Comparison of ENCODE assay signal across 8 cellular contexts in genomic region chr3:24520941-24521305, GRCh38. TPM values are rescaled to one million over a fixed set of nuclear protein-coding genes. Genes with fewer than 3 reads are reported as not detected.
DNase-seq lines count a peak whose midpoint lies in the region; ATAC-seq, FAIRE-seq and TF ChIP-seq lines count a peak whose summit lies in the region.

No MANE protein-coding gene starts in this region.

- no peaks in the 10 kb centered on the region for H3K27me3 ChIP-seq in esophagus muscularis mucosa
- peaks cover 50% of the 10 kb centered on the region for H3K27me3 ChIP-seq in neural cell (ENCODE audit: insufficient read depth, low read depth, low read length)

- H3K36me3 ChIP-seq in esophagus muscularis mucosa (no peaks in the 10 kb centered on the region), neural cell (ENCODE audit: insufficient read depth, low read length) (no peaks in the 10 kb centered on the region)

- no peak for TF ChIP-seq CTCF in A549 (IDR thresholded peaks at IDR 0.05)
- no peak for TF ChIP-seq CTCF in esophagus muscularis mucosa (IDR thresholded peaks at IDR 0.05)
- no peak for TF ChIP-seq CTCF in neural cell (IDR thresholded peaks at IDR 0.05; ENCODE audit: poor library complexity, severe bottlenecking)

- no peak for FAIRE-seq in A549 (lab: Jason Lieb, UNC)

- H3K9ac ChIP-seq in neural cell (ENCODE audit: low read length) = no peak overlapping the region

- in situ Hi-C loops in ACHN (cut with HindIII; ENCODE audit: low pct_ligation_motif_present, low pct_unique_long_range_greater_than_20kb, low sequenced_read_pairs) = no loop called here

- POLR2A ChIA-PET in A549 (lab: Yijun Ruan, JAX) = interaction anchor here (0.6 kb wide), 1 partner anchor 201 kb away, joined by 3 read pairs; no protein-coding TSS in a partner anchor

- no peak for DNase-seq in A549 (ENCODE audit: low read depth in 1 of 2, low spot score in 1 of 2)
- DNase-seq in NCI-H1048 (lab: John Stamatoyannopoulos, UW) = peak; percentile 3
- DNase-seq in esophagus muscularis mucosa (ENCODE audit: extremely low spot score) = no peak
- DNase-seq in NCI-H2171 treated with DMSO at 0.1 percent for 48 hours (lab: John Stamatoyannopoulos, UW) = no peak
- DNase-seq in GM03348 (ENCODE audit: low spot score) = no peak
- DNase-seq in ACHN = no peak

- H2AFZ ChIP-seq in neural cell (ENCODE audit: low read depth, low read length) = no peak overlapping the region

- no peak for TF ChIP-seq EP300 in A549 (IDR thresholded peaks at IDR 0.05)
- TF ChIP-seq EP300 in esophagus muscularis mucosa (IDR thresholded peaks at IDR 0.05) = no peak
- TF ChIP-seq EP300 in neural cell (conservative IDR thresholded peaks at IDR 0.05; ENCODE audit: poor library complexity, severe bottlenecking) = no peak

- no peaks in the 10 kb centered on the region for H3K9me2 ChIP-seq in neural cell (ENCODE audit: insufficient read depth, low read length)

- intact Hi-C loops in esophagus muscularis mucosa (cut with DNase I) = no loop called here

- CTCF ChIA-PET in A549 (lab: Yijun Ruan, JAX) = interaction anchor here (0.6 to 2.0 kb wide), 10 partner anchors 9 to 256 kb away, joined by 3 to 9 read pairs (median 4); no protein-coding TSS in a partner anchor

- H3K27ac ChIP-seq in A549 (peak overlapping the region; percentile 88 to 96), esophagus muscularis mucosa (replicated peaks in 1 of 4) (peak overlapping the region; percentile 84 to 90 (median 88)), neural cell (ENCODE audit: low read length) (no peak overlapping the region)

- peak overlapping the region; percentile 94 for H3K4me2 ChIP-seq in A549
- no peak overlapping the region for H3K4me2 ChIP-seq in neural cell (ENCODE audit: low read length)

- TF ChIP-seq POLR2A in A549 (IDR thresholded peaks at IDR 0.05; ENCODE audit: low read length) = no peak
- TF ChIP-seq POLR2A in esophagus muscularis mucosa (IDR thresholded peaks at IDR 0.05; ENCODE audit: low read depth) = no peak

- ATAC-seq in A549 = no peak
- ATAC-seq in HG02970 (IDR thresholded peaks at IDR 0.05; ENCODE audit: low FRiP score, unreplicated experiment) = no peak

- peak overlapping the region; percentile 73 for H3K4me3 ChIP-seq in A549
- peak overlapping the region; percentile 73 to 90 (median 80) for H3K4me3 ChIP-seq in esophagus muscularis mucosa
- H3K4me3 ChIP-seq in neural cell (ENCODE audit: low read length) = peak overlapping the region; percentile 70

- H3K9me3 ChIP-seq in A549 = no peaks in the 10 kb centered on the region
- no peaks in the 10 kb centered on the region for H3K9me3 ChIP-seq in esophagus muscularis mucosa
- no peaks in the 10 kb centered on the region for H3K9me3 ChIP-seq in neural cell (ENCODE audit: low read length)

- no peaks in the 10 kb centered on the region for H3K79me2 ChIP-seq in neural cell (replicated peaks; ENCODE audit: insufficient read depth, low read length)

- TF ChIP-seq RAD21 in A549 (conservative IDR thresholded peaks at IDR 0.05 in 1 of 2, IDR thresholded peaks at IDR 0.05 in 1 of 2) = no peak
- TF ChIP-seq RAD21 in neural cell (conservative IDR thresholded peaks at IDR 0.05) = no peak

- H3K4me1 ChIP-seq in A549 = peaks cover 20% of the 10 kb centered on the region
- H3K4me1 ChIP-seq in esophagus muscularis mucosa = peaks cover 9 to 26% (median 17%) of the 10 kb centered on the region in 4 donors

- H3F3A ChIP-seq in neural cell (ENCODE audit: insufficient read depth, low read length, poor library complexity, severe bottlenecking) = no peaks in the 10 kb centered on the region

- WGBS in A549 (ENCODE audit: missing lambda C conversion rate) = 42% methylated on average over 2 of the region's 2 CpGs
- WGBS in esophagus muscularis mucosa = 20% methylated on average over 2 of the region's 2 CpGs

- no peaks in the 10 kb centered on the region for H4K20me1 ChIP-seq in neural cell (ENCODE audit: insufficient read depth)

TF ChIP-seq in A549, 52 proteins besides CTCF, POLR2A, EP300 and RAD21 (continues in another document):
- TF ChIP-seq E2F6 (IDR thresholded peaks at IDR 0.05; ENCODE audit: borderline replicate concordance, low read depth) (no peak), PBX3 (IDR thresholded peaks at IDR 0.05) (no peak), RFX5 (IDR thresholded peaks at IDR 0.05) (no peak), HEYL (CRISPR knock-in tag; IDR thresholded peaks at IDR 0.05) (no peak), KDM1A (IDR thresholded peaks at IDR 0.05; ENCODE audit: low read depth) (no peak), FOSL2 (IDR thresholded peaks at IDR 0.05) (no peak), FOSL2 (CRISPR knock-in tag; IDR thresholded peaks at IDR 0.05) (no peak), JUNB (IDR thresholded peaks at IDR 0.05) (no peak), FOSB (CRISPR knock-in tag; IDR thresholded peaks at IDR 0.05) (no peak), BHLHE40 (IDR thresholded peaks at IDR 0.05; ENCODE audit: low read depth, low read length) (no peak), EHMT2 (IDR thresholded peaks at IDR 0.05; ENCODE audit: low read depth) (no peak), TFCP2L1 (CRISPR knock-in tag; IDR thresholded peaks at IDR 0.05) (no peak), NR3C1 (IDR thresholded peaks at IDR 0.05) (no peak), CHD4 (IDR thresholded peaks at IDR 0.05; ENCODE audit: borderline replicate concordance) (no peak), POLR2AphosphoS2 (conservative IDR thresholded peaks at IDR 0.05; ENCODE audit: low read length) (no peak)

TF ChIP-seq in neural cell, 6 proteins besides CTCF, POLR2A, EP300 and RAD21:
- TF ChIP-seq REST (IDR thresholded peaks at IDR 0.05; ENCODE audit: borderline replicate concordance) (no peak), MXI1 (conservative IDR thresholded peaks at IDR 0.05; ENCODE audit: poor library complexity, severe bottlenecking) (no peak), EZH2 (IDR thresholded peaks at IDR 0.05; ENCODE audit: borderline replicate concordance, insufficient read depth, low read length, poor library complexity, severe bottlenecking) (no peak), SMC3 (conservative IDR thresholded peaks at IDR 0.05; ENCODE audit: poor library complexity) (no peak), POLR2AphosphoS5 (IDR thresholded peaks at IDR 0.05) (no peak), TAF1 (IDR thresholded peaks at IDR 0.05; ENCODE audit: low read depth) (no peak)

RNA-seq across cellular contexts. Expression of gene THRB, which starts 26.3 kb away (rescaled TPM):
- polyA plus RNA-seq in A549 (2011; rRNA removed) (2.0 and 2.6 TPM in 2 replicates), A549 (2017; fragmentation: RNase III; extraction: RNeasy Plus Mini Kit Qiagen cat#74134 plus additional on column Dnase treatment) (2.2 to 2.3 TPM (median 2.3 TPM) in 3 replicates), neural cell (1.7 TPM in 1 of 2 replicates, not detected in the other)
- polyA plus RNA-seq in A549 (2012; cell fraction: cytosol; rRNA removed) = 0.16 and 0.25 TPM in 2 replicates
- polyA plus RNA-seq in A549 (2012; cell fraction: nucleus; rRNA removed) = 0.22 and 0.37 TPM in 2 replicates
- polyA minus RNA-seq in A549 (2011; rRNA and poly(A)+ RNA removed) = 3.3 and 4.1 TPM in 2 replicates
- 10 to 100 TPM; 31.5 to 68.6 (median 39.3) TPM for total RNA-seq in esophagus muscularis mucosa
- 0.46 TPM in 1 of 2 replicates, not detected in the other for polyA minus RNA-seq in neural cell
